Comparison of ENCODE assay signal across 18 cellular contexts in the genomic region with DNA sequence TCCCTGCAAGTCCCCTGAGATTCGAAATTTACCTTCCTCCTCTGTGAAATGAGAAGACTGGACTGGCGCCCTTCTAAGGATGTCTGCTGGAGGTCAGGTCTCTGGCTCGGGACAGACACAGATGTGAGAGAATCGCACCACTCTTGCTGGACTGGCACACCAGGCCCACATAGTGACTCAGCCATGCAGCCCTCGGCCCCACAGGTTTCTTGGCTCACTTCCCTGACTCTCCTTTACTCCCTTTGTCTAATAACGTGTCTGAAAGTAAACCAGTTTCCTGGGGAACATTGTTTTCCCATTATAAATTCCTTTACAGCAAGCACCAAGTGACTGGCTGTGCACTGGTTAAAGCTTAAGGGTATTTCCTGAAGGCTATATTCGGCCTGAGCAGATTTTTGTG.
DNase-seq lines count a peak whose midpoint lies in the region; ATAC-seq, FAIRE-seq and TF ChIP-seq lines count a peak whose summit lies in the region.
"Had no signal": no experiment of that assay in that cellular context is flagged by ENCODE, and none has a peak within 500 bp of the region (broad histone marks: within the 10 kb centered on the region; RNA-seq: fewer than 3 reads in every experiment).

No MANE protein-coding gene starts in this region.

- H2BK20ac ChIP-seq in H9 (ENCODE audit: low read depth, low read length, poor library complexity, severe bottlenecking), result no peak overlapping the region

- H3K4ac ChIP-seq in H9 (ENCODE audit: low read depth, low read length), result no peak overlapping the region

- peak overlapping the region; percentile 19 for H3K27ac Mint-ChIP-seq in activated CD4-positive, alpha-beta T cell treated with anti-CD3 and anti-CD28 coated beads for 36 hours
- H3K27ac Mint-ChIP-seq in astrocyte (ENCODE audit: unreplicated experiment) (peak overlapping the region; percentile 56), H9 (no peak overlapping the region)
- H3K27ac Mint-ChIP-seq: activated CD4-positive, alpha-beta T cell treated with anti-CD3 and anti-CD28 coated beads, Interleukin-2, amount 10 ng/mL, durations not matched to agents 7 days and 5 days; activated T-cell treated with anti-CD3 and anti-CD28 coated beads, Interleukin-2, amount 50 U/mL, for 72 hours had no signal

- H3K18ac ChIP-seq in H9 (ENCODE audit: insufficient read length, low read depth, low read length), result no peak overlapping the region

- no peak overlapping the region for H2BK5ac ChIP-seq in H9 (ENCODE audit: insufficient read length, low read length)

- no peak overlapping the region for H2BK120ac ChIP-seq in H9 (ENCODE audit: low read depth, low read length, poor library complexity, severe bottlenecking)

- H3K27me3 Mint-ChIP-seq in activated CD4-positive, alpha-beta T cell treated with anti-CD3 and anti-CD28 coated beads for 36 hours, result no peaks in the 10 kb centered on the region
- H3K27me3 Mint-ChIP-seq in astrocyte (ENCODE audit: low read depth, unreplicated experiment) (no peaks in the 10 kb centered on the region), H9 (ENCODE audit: low read depth) (no peaks in the 10 kb centered on the region; the same call in 1 of the 2 replicates)
- H3K27me3 Mint-ChIP-seq: activated CD4-positive, alpha-beta T cell treated with anti-CD3 and anti-CD28 coated beads, Interleukin-2, amount 10 ng/mL, durations not matched to agents 7 days and 5 days had no signal

- CTCF ChIA-PET in activated CD4-positive, alpha-beta T cell treated with anti-CD3 and anti-CD28 coated beads for 36 hours (lab: Charles Lee), result no interaction called here

- no peak for FAIRE-seq in astrocyte (lab: Jason Lieb, UNC)
- FAIRE-seq: small intestine had no signal

- no peaks in the 10 kb centered on the region for H4K20me1 ChIP-seq in astrocyte (ENCODE audit: insufficient read depth, low read length)
- no peaks in the 10 kb centered on the region for H4K20me1 ChIP-seq in H9 (ENCODE audit: control insufficient read depth, insufficient read depth, insufficient read length)

- no peak for ATAC-seq in activated CD4-positive, alpha-beta T cell treated with anti-CD3 and anti-CD28 coated beads for 36 hours
- no peak for ATAC-seq in GM19351 (IDR thresholded peaks at IDR 0.05; ENCODE audit: unreplicated experiment)
- ATAC-seq: activated T-cell treated with anti-CD3 and anti-CD28 coated beads, Interleukin-2, amount 50 U/mL, for 72 hours; effector memory CD8-positive, alpha-beta T cell had no signal

- H4K8ac ChIP-seq in H9 (replicated peaks; ENCODE audit: insufficient read length, low read depth, low read length), result no peak overlapping the region

- H3K23me2 ChIP-seq in H9 (ENCODE audit: insufficient read length, low read depth, low read length, poor library complexity, severe bottlenecking), result no peaks in the 10 kb centered on the region

- H3K79me2 ChIP-seq in astrocyte (ENCODE audit: insufficient read depth, low read length) (no peaks in the 10 kb centered on the region), H9 (ENCODE audit: insufficient read depth, low read length) (no peaks in the 10 kb centered on the region)

- H3K9me3 Mint-ChIP-seq in activated CD4-positive, alpha-beta T cell treated with anti-CD3 and anti-CD28 coated beads for 36 hours (ENCODE audit: low read depth), result peaks cover 9% of the 10 kb centered on the region
- H3K9me3 Mint-ChIP-seq in astrocyte (ENCODE audit: unreplicated experiment) (no peaks in the 10 kb centered on the region), H9 (peaks cover 10% of the 10 kb centered on the region in 2 experiments; a peak in 4 of 5 replicates)

- H4K5ac ChIP-seq in H9 (ENCODE audit: insufficient read length, low read depth, low read length), result no peak overlapping the region

- no peak for TF ChIP-seq CTCF in astrocyte (IDR thresholded peaks at IDR 0.05; ENCODE audit: insufficient read depth, low read depth, low read length)
- TF ChIP-seq CTCF in fibroblast of mammary gland (conservative IDR thresholded peaks at IDR 0.05; ENCODE audit: control insufficient read depth, insufficient read depth, low read depth, low read length), result no peak
- no peak for TF ChIP-seq CTCF in retinal pigment epithelial cell (conservative IDR thresholded peaks at IDR 0.05; ENCODE audit: low read depth, low read length)
- no peak for TF ChIP-seq CTCF in H9 (conservative IDR thresholded peaks at IDR 0.05)

- no peak overlapping the region for H3K14ac ChIP-seq in H9 (ENCODE audit: insufficient read depth, low read length)

- H3K4me3 ChIP-seq in astrocyte (ENCODE audit: insufficient read depth, low read depth, low read length) (no peak overlapping the region), fibroblast of mammary gland (ENCODE audit: control insufficient read depth, low read depth, low read length) (no peak overlapping the region), retinal pigment epithelial cell (ENCODE audit: low read length) (no peak overlapping the region)
- H3K4me3 ChIP-seq: suprapubic skin had no signal

- H2AFZ ChIP-seq in astrocyte (ENCODE audit: low read depth, low read length) (no peak overlapping the region), H9 (ENCODE audit: low read length) (no peak overlapping the region)

- H3K4me1 Mint-ChIP-seq in activated CD4-positive, alpha-beta T cell treated with anti-CD3 and anti-CD28 coated beads for 36 hours, result peaks cover 26% of the 10 kb centered on the region
- H3K4me1 Mint-ChIP-seq in astrocyte (ENCODE audit: low read depth, unreplicated experiment) (peaks cover 28% of the 10 kb centered on the region), H9 (no peaks in the 10 kb centered on the region)

- no peaks in the 10 kb centered on the region for H3K36me3 ChIP-seq in astrocyte (ENCODE audit: insufficient read depth, low read length)
- H3K36me3 ChIP-seq: neutrophil, suprapubic skin had no signal

- no peak overlapping the region for H3K56ac ChIP-seq in H9 (ENCODE audit: insufficient read length, low read depth, low read length)

- H3K79me1 ChIP-seq in H9 (ENCODE audit: insufficient read depth, low read depth, low read length, poor library complexity, severe bottlenecking), result no peaks in the 10 kb centered on the region

- H3K4me3 Mint-ChIP-seq in activated CD4-positive, alpha-beta T cell treated with anti-CD3 and anti-CD28 coated beads for 36 hours, result no peak overlapping the region
- no peak overlapping the region for H3K4me3 Mint-ChIP-seq in astrocyte (ENCODE audit: unreplicated experiment)
- H3K4me3 Mint-ChIP-seq in H9, result no peak overlapping the region
- H3K4me3 Mint-ChIP-seq: activated CD4-positive, alpha-beta T cell treated with anti-CD3 and anti-CD28 coated beads, Interleukin-2, amount 10 ng/mL, durations not matched to agents 7 days and 5 days; effector memory CD8-positive, alpha-beta T cell had no signal

- H2BK15ac ChIP-seq in H9 (ENCODE audit: low read depth, low read length), result no peak overlapping the region

- H3K9ac ChIP-seq in astrocyte (ENCODE audit: low read length), result no peak overlapping the region
- no peak overlapping the region for H3K9ac ChIP-seq in H9 (ENCODE audit: extremely low read depth, insufficient read length, low read length)

- H3K4me2 ChIP-seq in astrocyte (ENCODE audit: low read length) (peak overlapping the region; percentile 52), H9 (ENCODE audit: insufficient read depth, insufficient read length, low read length) (no peak overlapping the region)

- peak overlapping the region; percentile 37 for H3K27ac ChIP-seq in astrocyte (ENCODE audit: low read depth, low read length)
- no peak overlapping the region for H3K27ac ChIP-seq in H9 (ENCODE audit: insufficient read length, low read depth, low read length)
- H3K27ac ChIP-seq: neutrophil had no signal

- whole genome bisulfite sequencing in H9 (ENCODE audit: extremely low coverage, insufficient read length, low lambda C conversion rate), result no CpG with 5 or more reads among the region's 7 CpGs

- H3K9me3 ChIP-seq in astrocyte (ENCODE audit: insufficient read depth, low read depth, low read length) (no peaks in the 10 kb centered on the region), H9 (ENCODE audit: control insufficient read depth, low read depth, low read length) (no peaks in the 10 kb centered on the region)
- H3K9me3 ChIP-seq: neutrophil, suprapubic skin had no signal

- POLR2A ChIA-PET in activated CD4-positive, alpha-beta T cell treated with anti-CD3 and anti-CD28 coated beads for 36 hours (lab: Charles Lee), result no interaction called here

- no peak overlapping the region for H2BK12ac ChIP-seq in H9 (ENCODE audit: insufficient read length, low read depth, low read length)

- H3K27me3 ChIP-seq in astrocyte (ENCODE audit: insufficient read depth, low read length), result no peaks in the 10 kb centered on the region
- no peaks in the 10 kb centered on the region for H3K27me3 ChIP-seq in H9 (ENCODE audit: insufficient read depth, low read length)
- H3K27me3 ChIP-seq: neutrophil, suprapubic skin had no signal

- H3T11ph ChIP-seq in H9 (ENCODE audit: low read length), result no peak overlapping the region

- no peak overlapping the region for H4K91ac ChIP-seq in H9 (ENCODE audit: insufficient read length, low read depth, low read length)

- H3K4me1 ChIP-seq in astrocyte (ENCODE audit: insufficient read depth, low read length) (peaks cover 28% of the 10 kb centered on the region), H9 (ENCODE audit: insufficient read depth, low read length) (no peaks in the 10 kb centered on the region)

- intact Hi-C loops in activated CD4-positive, alpha-beta T cell treated with anti-CD3 and anti-CD28 coated beads for 36 hours (cut with DNase I, micrococcal nuclease), result loop anchor here in 1 of 2 experiments (5.0 kb wide), 1 partner anchor 76 kb away; no protein-coding TSS in a partner anchor

- H3K23ac ChIP-seq in H9 (ENCODE audit: insufficient read length, low read depth, low read length), result no peak overlapping the region

- peaks cover 2% of the 10 kb centered on the region for H3K36me3 Mint-ChIP-seq in activated CD4-positive, alpha-beta T cell treated with anti-CD3 and anti-CD28 coated beads for 36 hours (ENCODE audit: low read depth)
- H3K36me3 Mint-ChIP-seq in astrocyte (ENCODE audit: low read depth, unreplicated experiment), result no peaks in the 10 kb centered on the region
- H3K36me3 Mint-ChIP-seq in H9 (ENCODE audit: insufficient read depth in 1 of 3, low read depth in 3 of 3), result peaks cover 0 to 4% (median 3%) of the 10 kb centered on the region in 3 experiments; a peak in 1 of 7 replicates

- no peak overlapping the region for H2AK5ac ChIP-seq in H9 (ENCODE audit: insufficient read length, low read length)

- DNase-seq in activated CD4-positive, alpha-beta T cell treated with anti-CD3 and anti-CD28 coated beads for 36 hours, result no peak
- no peak for DNase-seq in activated CD4-positive, alpha-beta T cell treated with anti-CD3 and anti-CD28 coated beads for 1 hour
- DNase-seq in astrocyte (ENCODE audit: low read depth) (peak; percentile 80), fibroblast of mammary gland (ENCODE audit: low read depth) (peak; percentile 44), retinal pigment epithelial cell (ENCODE audit: low read depth) (peak; percentile 68), H9 (no peak), NCI-H2227 treated with DMSO at 0.1 percent for 48 hours (lab: John Stamatoyannopoulos, UW) (no peak)
- DNase-seq: 8988T; activated CD4-positive, alpha-beta T cell treated with anti-CD3 and anti-CD28 coated beads, Interleukin-2, amount 10 ng/mL, durations not matched to agents 7 days and 5 days; activated T-cell treated with anti-CD3 and anti-CD28 coated beads, Interleukin-2, amount 50 U/mL, for 72 hours; amygdala; effector memory CD8-positive, alpha-beta T cell; NCI-H2029 treated with DMSO at 0.1 percent for 48 hours; NCI-H748 treated with DMSO at 0.1 percent for 48 hours had no signal

Comparison
In these comparisons a context has a peak if more than half of its experiments do, and no peak if none do; other contexts are left out.
1. DNase-seq: peak in astrocyte (single experiment), fibroblast of mammary gland (single experiment) and retinal pigment epithelial cell (single experiment); none in activated CD4-positive, alpha-beta T cell treated with anti-CD3 and anti-CD28 coated beads for 36 hours (single experiment), activated CD4-positive, alpha-beta T cell treated with anti-CD3 and anti-CD28 coated beads for 1 hour (single experiment), H9 (single experiment) and NCI-H2227 treated with DMSO at 0.1 percent for 48 hours (single experiment).
2. H3K27ac Mint-ChIP-seq: peak in activated CD4-positive, alpha-beta T cell treated with anti-CD3 and anti-CD28 coated beads for 36 hours (single experiment) and astrocyte (single experiment); none in H9 (0 of 3).